ENCODE assay signal across 12 cellular contexts in the genomic region with DNA sequence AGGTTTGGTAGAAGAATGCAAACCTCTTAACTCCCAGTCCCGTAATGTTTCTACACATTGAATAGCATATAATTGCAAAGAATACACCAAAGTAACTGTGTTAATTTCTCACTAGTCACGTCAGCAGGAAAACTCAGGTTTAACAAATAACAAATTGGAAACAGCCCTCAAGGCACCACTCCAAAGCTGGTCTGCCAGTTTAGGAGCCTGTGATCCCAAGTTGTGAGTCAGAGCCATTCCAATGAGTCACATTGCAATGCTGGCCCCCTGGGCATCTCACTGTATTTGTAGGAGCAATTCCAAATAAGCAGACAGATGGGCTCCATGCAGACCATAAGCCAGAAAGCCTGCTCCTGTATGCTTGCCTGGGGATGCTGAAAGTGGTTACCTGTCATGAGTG.
DNase-seq lines count a peak whose midpoint lies in the region; ATAC-seq, FAIRE-seq and TF ChIP-seq lines count a peak whose summit lies in the region.
"Had no signal": no experiment of that assay in that cellular context is flagged by ENCODE, and none has a peak within 500 bp of the region (broad histone marks: within the 10 kb centered on the region; RNA-seq: fewer than 3 reads in every experiment).

No MANE protein-coding gene starts in this region.

- H3K4me1 ChIP-seq in small intestine (ENCODE audit: control insufficient read depth in 2 of 2, insufficient read depth in 1 of 2, low read depth in 1 of 2, low read length in 1 of 2), result no peaks in the 10 kb centered on the region

- no peaks in the 10 kb centered on the region for H3K27me3 Mint-ChIP-seq in Calu3 (ENCODE audit: unreplicated experiment)

- no peaks in the 10 kb centered on the region for H3K36me3 Mint-ChIP-seq in Calu3 (ENCODE audit: insufficient read depth, unreplicated experiment)

- no peak for ATAC-seq in HG03378 (IDR thresholded peaks at IDR 0.05; ENCODE audit: unreplicated experiment)
- ATAC-seq: HepG2 had no signal

- no peaks in the 10 kb centered on the region for H3K36me3 ChIP-seq in small intestine (ENCODE audit: control insufficient read depth in 2 of 2, insufficient read depth in 2 of 2, low read length in 2 of 2)

- WGBS in small intestine, 3 donors, result 86 to 92% (median 91%) methylated on average over 2 of the region's 2 CpGs

- CTCF ChIA-PET in Calu3 (lab: Charles Lee), result no interaction called here

- FAIRE-seq in small intestine (lab: Jason Lieb, UNC), result no peak
- FAIRE-seq: HepG2 had no signal

- H3K27me3 ChIP-seq in small intestine (ENCODE audit: control insufficient read depth in 2 of 2, insufficient read depth in 2 of 2, low read length in 2 of 2), result no peaks in the 10 kb centered on the region
- H3K27me3 ChIP-seq: dorsolateral prefrontal cortex had no signal

- no peak overlapping the region for H3K27ac ChIP-seq in small intestine (ENCODE audit: low read depth in 1 of 2, low read length in 1 of 2)
- H3K27ac ChIP-seq: dorsolateral prefrontal cortex had no signal

- H3K4me3 ChIP-seq in small intestine (ENCODE audit: low read depth in 1 of 2, low read length in 2 of 2), result no peak overlapping the region
- H3K4me3 ChIP-seq: dorsolateral prefrontal cortex had no signal

- intact Hi-C loops in Calu3 (cut with micrococcal nuclease; ENCODE audit: unreplicated experiment), result no loop called here

- DNase-seq in Calu3, result peak; percentile 56
- DNase-seq in NCI-H460 (ENCODE audit: extremely low read depth, low read depth), result peak; percentile 6
- DNase-seq in epidermal melanocyte (ENCODE audit: insufficient read length, low spot score), result peak; percentile 45
- peak; percentile 55 for DNase-seq in non-pigmented ciliary epithelial cell (ENCODE audit: low read depth)
- no peak for DNase-seq in AML-193 (lab: John Stamatoyannopoulos, UW)
- no peak for DNase-seq in small intestine
- DNase-seq in NCI-H345 (lab: John Stamatoyannopoulos, UW), result no peak
- DNase-seq: dorsolateral prefrontal cortex, left cardiac atrium, NCI-H774 had no signal

- no peak overlapping the region for H3K27ac Mint-ChIP-seq in Calu3 (ENCODE audit: unreplicated experiment)

- no peak overlapping the region for H3K4me3 Mint-ChIP-seq in Calu3 (ENCODE audit: low read depth, unreplicated experiment)

- no peak for TF ChIP-seq CTCF in Calu3 (IDR thresholded peaks at IDR 0.05; ENCODE audit: unreplicated experiment)

- no peaks in the 10 kb centered on the region for H3K9me3 ChIP-seq in small intestine (ENCODE audit: control insufficient read depth, low read depth)

- H3K4me1 Mint-ChIP-seq in Calu3 (ENCODE audit: low read depth, unreplicated experiment), result peaks cover 20% of the 10 kb centered on the region

- no TSS peak for BruUV-seq in Calu3 (replicated peaks; lab: Mats Ljungman, UMichigan)

- no peaks in the 10 kb centered on the region for H3K9me3 Mint-ChIP-seq in Calu3 (ENCODE audit: low read depth, unreplicated experiment)

Comparison
In these comparisons a context has a peak if more than half of its experiments do, and no peak if none do; other contexts are left out.
1. DNase-seq: peak in Calu3 (single experiment), NCI-H460 (single experiment), epidermal melanocyte (single experiment) and non-pigmented ciliary epithelial cell (single experiment); none in AML-193 (0 of 2), small intestine (single experiment) and NCI-H345 (single experiment).